ENCODE assay signal across 15 cellular contexts in the genomic region with DNA sequence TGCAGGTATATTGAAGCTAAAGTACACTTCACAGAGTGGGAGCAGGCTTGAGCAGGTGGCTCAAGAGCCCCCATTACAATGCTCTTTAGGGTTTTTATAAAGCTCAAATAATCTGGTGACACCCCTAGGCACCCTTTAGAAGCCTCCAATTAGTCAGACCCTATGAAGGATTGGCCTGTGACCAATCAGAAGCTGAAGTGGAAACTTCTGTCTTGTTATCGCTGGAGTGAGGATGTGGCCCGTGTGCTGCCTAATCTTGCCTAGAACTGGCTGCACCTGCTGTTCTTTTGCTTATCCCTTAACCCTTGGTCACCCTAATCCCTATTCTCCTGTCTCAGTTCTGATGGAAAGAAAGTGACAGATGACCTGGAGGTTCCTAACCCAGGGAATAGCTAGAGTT.
A peak's percentile ranks its signal among the peaks of the same experiment; 100 is the strongest.
DNase-seq lines count a peak whose midpoint lies in the region; ATAC-seq, FAIRE-seq and TF ChIP-seq lines count a peak whose summit lies in the region.
"Had no signal": no experiment of that assay in that cellular context is flagged by ENCODE, and none has a peak within 500 bp of the region (broad histone marks: within the 10 kb centered on the region; RNA-seq: fewer than 3 reads in every experiment).

No MANE protein-coding gene starts in this region.

- H3K9me3 ChIP-seq in K562 (replicated peaks; ENCODE audit: control insufficient read depth, insufficient read depth, low read depth, low read length) = no peaks in the 10 kb centered on the region
- H3K9me3 ChIP-seq in psoas muscle = no peaks in the 10 kb centered on the region
- H3K9me3 ChIP-seq: Caco-2 had no signal

- CTCF ChIA-PET in K562 (lab: Yijun Ruan, JAX; ENCODE audit: low intra/inter-chr PET ratio) = no interaction called here

- intact Hi-C loops in K562 (cut with micrococcal nuclease) (loop anchor here (5.0 kb wide), 1 partner anchor 304 kb away; no protein-coding TSS in a partner anchor), psoas muscle (cut with DNase I) (loop anchor here (5.0 to 10.0 kb wide), 4 partner anchors 109 to 304 kb away; no protein-coding TSS in a partner anchor)

- POLR2A ChIA-PET in K562 (lab: Yijun Ruan, JAX) = interaction anchor here (0.6 to 1.3 kb wide), 4 partner anchors 9 to 1122 kb away, joined by 3 read pairs; no protein-coding TSS in a partner anchor

- peaks cover 3% of the 10 kb centered on the region for H3K27me3 Mint-ChIP-seq in activated T-cell treated with anti-CD3 and anti-CD28 coated beads, Interleukin-2, amount 50 U/mL, for 4 hours (ENCODE audit: low read depth)

- peaks cover 28% of the 10 kb centered on the region; the same call in 1 of the 2 replicates for H4K20me1 ChIP-seq in K562 (replicated peaks; ENCODE audit: control insufficient read depth, insufficient read depth, low read length)

- H3K79me2 ChIP-seq in K562 (ENCODE audit: control insufficient read depth, insufficient read depth, low read length) = no peaks in the 10 kb centered on the region

- no peak overlapping the region for H2AFZ ChIP-seq in K562 (ENCODE audit: low read depth, low read length)
- H2AFZ ChIP-seq: GM23248 had no signal

- peaks cover 34 to 72% of the 10 kb centered on the region in 2 experiments; a peak in 4 of 5 replicates for H3K27me3 ChIP-seq in K562 (ENCODE audit: control insufficient read depth in 2 of 2, insufficient read depth in 2 of 2, low read length in 2 of 2)
- no peaks in the 10 kb centered on the region for H3K27me3 ChIP-seq in psoas muscle (ENCODE audit: insufficient read depth in 3 of 3, low read length in 2 of 3)

- FAIRE-seq in K562 (lab: Jason Lieb, UNC) = peak; percentile 42

- TF ChIP-seq POLR2A in K562 (conservative IDR thresholded peaks at IDR 0.05) = no peak

- TF ChIP-seq EP300 in K562 (IDR thresholded peaks at IDR 0.05; ENCODE audit: low read length) = no peak

- no peak overlapping the region for H3K4me2 ChIP-seq in K562 (ENCODE audit: insufficient read depth, low read length)

- H3K9ac ChIP-seq in K562 (ENCODE audit: insufficient read depth in 1 of 2, low read depth in 2 of 2, low read length in 2 of 2) = no peak overlapping the region
- H3K9ac ChIP-seq: GM23248 had no signal

- WGBS in K562 (ENCODE audit: insufficient coverage, low coverage, missing lambda C conversion rate) = 3% methylated on average over 2 of the region's 2 CpGs
- WGBS in psoas muscle, 3 donors = 23 to 63% (median 28%) methylated on average over 2 of the region's 2 CpGs

- no peak overlapping the region for H3K4me3 Mint-ChIP-seq in activated T-cell treated with anti-CD3 and anti-CD28 coated beads, Interleukin-2, amount 50 U/mL, for 4 hours

- TF ChIP-seq CTCF in K562 (IDR thresholded peaks at IDR 0.05 in 2 of 3, conservative IDR thresholded peaks at IDR 0.05 in 1 of 3; ENCODE audit: insufficient read depth in 2 of 3, low read depth in 1 of 3, low read length in 3 of 3) (no peak), psoas muscle (IDR thresholded peaks at IDR 0.05) (no peak)

- H3K4me1 ChIP-seq in K562 (replicated peaks in 1 of 2; ENCODE audit: control insufficient read depth in 2 of 2, insufficient read depth in 2 of 2, low read length in 2 of 2) (peaks cover 0 to 8% of the 10 kb centered on the region in 2 experiments; a peak in 1 of 5 replicates), psoas muscle (no peaks in the 10 kb centered on the region)
- H3K4me1 ChIP-seq: Caco-2 had no signal

- no peaks in the 10 kb centered on the region for H3K9me1 ChIP-seq in K562 (ENCODE audit: control insufficient read depth, insufficient read depth, low read length)

- H3K27ac ChIP-seq in K562 (ENCODE audit: extremely low read depth, low read depth, low read length) = no peak overlapping the region
- no peak overlapping the region for H3K27ac ChIP-seq in psoas muscle
- H3K27ac ChIP-seq: C4-2B, GM23248 had no signal

- peak; percentile 43 to 49 for ATAC-seq in activated T-cell treated with anti-CD3 and anti-CD28 coated beads, Interleukin-2, amount 50 U/mL, for 4 hours
- no peak for ATAC-seq in K562
- ATAC-seq in HG03520 (IDR thresholded peaks at IDR 0.05; ENCODE audit: unreplicated experiment) = no peak
- ATAC-seq in psoas muscle = no peak
- ATAC-seq: HCT116 had no signal

- BruUV-seq in K562 (replicated peaks; lab: Mats Ljungman, UMichigan) = no TSS peak

- H3K36me3 ChIP-seq in K562 (ENCODE audit: control insufficient read depth, insufficient read depth, low read length) = no peaks in the 10 kb centered on the region
- H3K36me3 ChIP-seq in psoas muscle (ENCODE audit: insufficient read depth in 1 of 2, low read depth in 1 of 2) = no peaks in the 10 kb centered on the region

- TF ChIP-seq RAD21 in K562 (CRISPR knock-in tag; conservative IDR thresholded peaks at IDR 0.05 in 1 of 2, IDR thresholded peaks at IDR 0.05 in 1 of 2) = no peak

- H3K36me3 Mint-ChIP-seq in activated T-cell treated with anti-CD3 and anti-CD28 coated beads, Interleukin-2, amount 50 U/mL, for 4 hours (ENCODE audit: insufficient read depth) = no peaks in the 10 kb centered on the region

- no peak overlapping the region for H3K4me3 ChIP-seq in K562
- no peak overlapping the region for H3K4me3 ChIP-seq in psoas muscle
- H3K4me3 ChIP-seq: GM23248 had no signal

- DNase-seq in activated T-cell treated with anti-CD3 and anti-CD28 coated beads, Interleukin-2, amount 50 U/mL, for 4 hours = no peak
- DNase-seq in activated T-cell treated with anti-CD3 and anti-CD28 coated beads, Interleukin-2, amount 50 U/mL, for 48 hours = no peak
- DNase-seq in NCI-H1105 treated with DMSO at 0.1 percent for 48 hours (lab: John Stamatoyannopoulos, UW) = peak; percentile 1
- DNase-seq in NCI-H82 (lab: John Stamatoyannopoulos, UW) = peak; percentile 70
- DNase-seq in K562 (ENCODE audit: extremely low read depth in 1 of 4, low spot score in 3 of 4) = peak in 1 of 4 experiments; percentile 15
- DNase-seq in medulla oblongata (ENCODE audit: extremely low spot score) = no peak
- DNase-seq in psoas muscle = no peak
- DNase-seq: GM23248, NCI-H146, NCI-H2081 treated with DMSO at 0.1 percent for 48 hours, NCI-H226 had no signal

- in situ Hi-C loops in K562 (cut with MboI) = no loop called here

- peaks cover 6% of the 10 kb centered on the region for H3K4me1 Mint-ChIP-seq in activated T-cell treated with anti-CD3 and anti-CD28 coated beads, Interleukin-2, amount 50 U/mL, for 4 hours (ENCODE audit: low read depth)

- H3K9me3 Mint-ChIP-seq in activated T-cell treated with anti-CD3 and anti-CD28 coated beads, Interleukin-2, amount 50 U/mL, for 4 hours = no peaks in the 10 kb centered on the region

TF ChIP-seq in K562, 482 proteins besides CTCF, POLR2A, EP300 and RAD21:
- peak; percentile 23; the same call in 1 of the 2 replicates for TF ChIP-seq CBFA2T3 (IDR thresholded peaks at IDR 0.05)
- TF ChIP-seq PKNOX1 (IDR thresholded peaks at IDR 0.05) = peak; percentile 82
- TF ChIP-seq ZNF551 (CRISPR knock-in tag; IDR thresholded peaks at IDR 0.05) = no peak

Comparison
In these comparisons a context has a peak if more than half of its experiments do, and no peak if none do; other contexts are left out.
1. ATAC-seq: peak in activated T-cell treated with anti-CD3 and anti-CD28 coated beads, Interleukin-2, amount 50 U/mL, for 4 hours (2 of 2); none in K562 (single experiment), HG03520 (single experiment) and psoas muscle (0 of 4).
2. DNase-seq: peak in NCI-H1105 treated with DMSO at 0.1 percent for 48 hours (single experiment) and NCI-H82 (single experiment); none in activated T-cell treated with anti-CD3 and anti-CD28 coated beads, Interleukin-2, amount 50 U/mL, for 4 hours (single experiment), activated T-cell treated with anti-CD3 and anti-CD28 coated beads, Interleukin-2, amount 50 U/mL, for 48 hours (0 of 2), medulla oblongata (single experiment) and psoas muscle (0 of 2).